ENCODE assay signal across 9 cellular contexts in the genomic region with DNA sequence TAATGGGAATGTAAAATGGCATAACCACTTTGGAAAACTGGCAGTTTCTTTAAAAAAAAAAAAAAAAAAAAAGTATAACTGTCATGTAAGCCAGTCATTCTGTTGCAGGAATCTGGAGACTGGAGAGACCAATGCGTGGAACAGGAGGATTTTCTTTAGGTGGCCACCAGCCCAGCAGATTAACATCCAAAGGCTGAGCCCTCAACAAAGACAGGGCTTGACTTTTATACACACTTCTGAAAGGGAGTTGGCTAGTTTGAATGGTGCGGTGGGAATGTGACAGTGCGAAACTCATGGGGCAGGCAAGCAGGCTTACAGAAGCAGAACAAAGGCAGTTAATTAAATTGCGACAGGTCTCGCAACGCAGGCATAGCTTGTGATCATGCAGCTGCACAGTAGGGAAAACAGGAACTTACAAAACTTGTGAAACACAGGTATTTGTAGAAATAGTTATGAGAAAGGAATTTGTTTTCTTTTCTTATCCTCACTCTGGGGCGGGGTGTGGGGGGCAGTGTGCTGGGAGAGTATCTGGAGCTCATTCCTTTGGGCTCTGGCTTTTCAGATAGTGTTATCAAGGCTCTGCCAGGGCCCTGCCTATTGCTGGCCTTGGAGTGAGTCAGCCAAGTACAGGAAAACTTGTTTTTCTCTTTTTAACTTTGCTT. TPM values are rescaled to one million over a fixed set of nuclear protein-coding genes. Genes with fewer than 3 reads are reported as not detected.
DNase-seq lines count a peak whose midpoint lies in the region; ATAC-seq and TF ChIP-seq lines count a peak whose summit lies in the region.
"Had no signal": no experiment of that assay in that cellular context is flagged by ENCODE, and none has a peak within 500 bp of the region (broad histone marks: within the 10 kb centered on the region; RNA-seq: fewer than 3 reads in every experiment).

No MANE protein-coding gene starts in this region.

- no peak for TF ChIP-seq POLR2A in lower leg skin (IDR thresholded peaks at IDR 0.05)

- peak; percentile 22 for DNase-seq in M059J (ENCODE audit: low read depth)
- peak; percentile 95 for DNase-seq in dermis blood vessel endothelial cell
- no peak for DNase-seq in lower leg skin (ENCODE audit: low spot score in 2 of 2)
- DNase-seq in NCI-H524 (lab: John Stamatoyannopoulos, UW) = no peak
- DNase-seq in MG63 = no peak

- WGBS in lower leg skin, 2 donors = 72 to 81% methylated on average over 7 of the region's 7 CpGs

- peak overlapping the region; percentile 95 for H3K27ac ChIP-seq in neutrophil
- H3K27ac ChIP-seq: VCaP had no signal

- H3K4me3 ChIP-seq in neutrophil (ENCODE audit: low read depth in 1 of 2, low read length in 1 of 2) (peak overlapping the region; percentile 46 to 51), lower leg skin (ENCODE audit: low read depth, poor library complexity, severe bottlenecking) (no peak overlapping the region), MG63 (no peak overlapping the region)

- ATAC-seq in GM18502 (IDR thresholded peaks at IDR 0.05; ENCODE audit: poor library complexity, unreplicated experiment) = peak; percentile 65
- no peak for ATAC-seq in GM21528 (IDR thresholded peaks at IDR 0.05; ENCODE audit: low FRiP score, unreplicated experiment)

- TF ChIP-seq CTCF in neutrophil (IDR thresholded peaks at IDR 0.05) (peak; percentile 40), lower leg skin (IDR thresholded peaks at IDR 0.05) (no peak)

- intact Hi-C loops in lower leg skin (cut with DNase I; ENCODE audit: low total_unique reads) = no loop called here

- peaks cover 77 to 79% of the 10 kb centered on the region in 2 experiments for H3K4me1 ChIP-seq in neutrophil (ENCODE audit: control insufficient read depth in 1 of 2, insufficient read depth in 1 of 2, low read depth in 1 of 2, low read length in 1 of 2)

- H3K36me3 ChIP-seq in neutrophil = no peaks in the 10 kb centered on the region
- peaks cover 16% of the 10 kb centered on the region for H3K36me3 ChIP-seq in MG63

- H3K9me3 ChIP-seq in neutrophil = no peaks in the 10 kb centered on the region
- H3K9me3 ChIP-seq in MG63 = peaks cover 15% of the 10 kb centered on the region

- H3K27me3 ChIP-seq in neutrophil = no peaks in the 10 kb centered on the region
- H3K27me3 ChIP-seq in MG63 = no peaks in the 10 kb centered on the region

RNA-seq across cellular contexts. Expression of gene UIMC1, which starts 12.0 kb away (rescaled TPM):
- 20.8 and 27.8 TPM in 2 replicates for total RNA-seq in M059J (2014; rRNA removed; shearing (Covaris generic))
- total RNA-seq in dermis blood vessel endothelial cell (61.8 and 73.5 TPM in 2 replicates), lower leg skin (10 to 100 TPM; 18.2 to 31.0 (median 29.2) TPM)
- 47.6 and 56.9 TPM in 2 replicates for total RNA-seq in MG63 (2014; rRNA removed; shearing (Covaris generic); ENCODE audit: low replicate concordance)

RNA-seq across cellular contexts. Expression of gene ZNF346, which starts 27.9 kb away (rescaled TPM):
- 21.3 and 22.8 TPM in 2 replicates for total RNA-seq in M059J (2014; rRNA removed; shearing (Covaris generic))
- total RNA-seq in dermis blood vessel endothelial cell = 24.8 and 28.1 TPM in 2 replicates
- total RNA-seq in lower leg skin = 10 to 100 TPM in 3 of 4 donors, 1 to 10 TPM in 1; 8.4 to 21.6 (median 16.3) TPM
- total RNA-seq in MG63 (2014; rRNA removed; shearing (Covaris generic); ENCODE audit: low replicate concordance) = 13.7 and 28.8 TPM in 2 replicates

Comparison
In these comparisons a context has a peak if more than half of its experiments do, and no peak if none do; other contexts are left out.
1. DNase-seq: peak in M059J (single experiment) and dermis blood vessel endothelial cell (single experiment); none in lower leg skin (0 of 2), NCI-H524 (0 of 2) and MG63 (single experiment).
2. H3K4me3 ChIP-seq: peak in neutrophil (2 of 2); none in lower leg skin (single experiment) and MG63 (single experiment).